ENCODE assay signal across 8 cellular contexts in genomic region chr2:120109186-120110061, GRCh38.
DNase-seq lines count a peak whose midpoint lies in the region; ATAC-seq and TF ChIP-seq lines count a peak whose summit lies in the region.

No MANE protein-coding gene starts in this region.

- H3K4me1 ChIP-seq in CD8-positive, alpha-beta T cell (ENCODE audit: insufficient read depth, low read length) = peaks cover 21% of the 10 kb centered on the region
- H3K4me1 ChIP-seq in adipocyte (ENCODE audit: control insufficient read depth, insufficient read depth, low read length) (peaks cover 23% of the 10 kb centered on the region), hepatocyte (ENCODE audit: insufficient read depth) (peaks cover 9% of the 10 kb centered on the region)

- H2AFZ ChIP-seq in hepatocyte = no peak overlapping the region

- peaks cover 30% of the 10 kb centered on the region for H3K4me1 Mint-ChIP-seq in CD8-positive, alpha-beta T cell (ENCODE audit: low read depth)

- no peak overlapping the region for H3K9ac ChIP-seq in adipocyte (ENCODE audit: low read length)

- WGBS in hepatocyte (ENCODE audit: low lambda C conversion rate, missing lambda C conversion rate) = 84% methylated on average over 3 of the region's 3 CpGs

- H3K27me3 Mint-ChIP-seq in CD8-positive, alpha-beta T cell (ENCODE audit: low read depth) = no peaks in the 10 kb centered on the region

- CTCF ChIA-PET in CD8-positive, alpha-beta T cell (lab: Charles Lee) = interaction anchor here (0.6 to 4.0 kb wide), 21 partner anchors 9 to 571 kb away, joined by 3 to 73 read pairs (median 4); no protein-coding TSS in a partner anchor

- H3K36me3 ChIP-seq in CD8-positive, alpha-beta T cell (ENCODE audit: insufficient read depth, low read length) = no peaks in the 10 kb centered on the region
- H3K36me3 ChIP-seq in adipocyte (ENCODE audit: control insufficient read depth, insufficient read depth, low read length, severe bottlenecking) (no peaks in the 10 kb centered on the region), hepatocyte (replicated peaks; ENCODE audit: insufficient read depth, low read depth) (no peaks in the 10 kb centered on the region)

- no peaks in the 10 kb centered on the region for H3K27me3 ChIP-seq in CD8-positive, alpha-beta T cell (ENCODE audit: insufficient read depth, low read length)
- H3K27me3 ChIP-seq in adipocyte (replicated peaks; ENCODE audit: control insufficient read depth, insufficient read depth, low read length) (no peaks in the 10 kb centered on the region), hepatocyte (no peaks in the 10 kb centered on the region)

- peak; percentile 66 for TF ChIP-seq CTCF in CD8-positive, alpha-beta T cell (IDR thresholded peaks at IDR 0.05)
- TF ChIP-seq CTCF in hepatocyte (IDR thresholded peaks at IDR 0.05; ENCODE audit: poor library complexity) = peak; percentile 44

- DNase-seq in CD8-positive, alpha-beta T cell = no peak
- DNase-seq in NCI-H2171 treated with DMSO at 0.1 percent for 48 hours (lab: John Stamatoyannopoulos, UW) (peak; percentile 26), adipocyte (ENCODE audit: low read depth) (peak; percentile 59), hepatocyte (ENCODE audit: low spot score) (peak; percentile 6), NCI-H1436 treated with DMSO at 0.1 percent for 48 hours (lab: John Stamatoyannopoulos, UW) (no peak)
- DNase-seq in activated CD4-positive, alpha-beta T cell treated with anti-CD3 and anti-CD28 coated beads for 48 hours = no peak

- H3K4me3 Mint-ChIP-seq in CD8-positive, alpha-beta T cell = peak overlapping the region; percentile 72

- H3K79me2 ChIP-seq in hepatocyte = no peaks in the 10 kb centered on the region

- no peaks in the 10 kb centered on the region for H3K9me2 ChIP-seq in hepatocyte (replicated peaks; ENCODE audit: insufficient read depth)

- no peaks in the 10 kb centered on the region for H3K9me3 Mint-ChIP-seq in CD8-positive, alpha-beta T cell

- peak overlapping the region; percentile 81 for H3K27ac Mint-ChIP-seq in CD8-positive, alpha-beta T cell

- H3K27ac ChIP-seq in CD8-positive, alpha-beta T cell (ENCODE audit: low read depth, low read length) = peak overlapping the region; percentile 1
- no peak overlapping the region for H3K27ac ChIP-seq in hepatocyte

- H3K4me3 ChIP-seq in CD8-positive, alpha-beta T cell (ENCODE audit: low read depth, low read length) = peak overlapping the region; percentile 12
- H3K4me3 ChIP-seq in adipocyte (ENCODE audit: low read length) (no peak overlapping the region), hepatocyte (no peak overlapping the region)

- no peak overlapping the region for H3K4me2 ChIP-seq in hepatocyte

- no peaks in the 10 kb centered on the region for H4K20me1 ChIP-seq in hepatocyte (ENCODE audit: insufficient read depth, poor library complexity, severe bottlenecking)

- peak; percentile 73 for ATAC-seq in CD8-positive, alpha-beta T cell
- ATAC-seq in GM19351 (IDR thresholded peaks at IDR 0.05; ENCODE audit: unreplicated experiment) (peak; percentile 36), HG02571 (IDR thresholded peaks at IDR 0.05; ENCODE audit: unreplicated experiment) (no peak)

- intact Hi-C loops in CD8-positive, alpha-beta T cell (cut with DNase I, micrococcal nuclease) = loop anchor here (1.0 to 10.0 kb wide), 7 partner anchors 65 to 571 kb away; partner anchors contain the start of gene PTPN4 (in 1 of the 2)

- no peaks in the 10 kb centered on the region for H3K9me3 ChIP-seq in CD8-positive, alpha-beta T cell (ENCODE audit: low read length)
- H3K9me3 ChIP-seq in adipocyte (ENCODE audit: control insufficient read depth, low read length) = no peaks in the 10 kb centered on the region
- no peaks in the 10 kb centered on the region for H3K9me3 ChIP-seq in hepatocyte (ENCODE audit: low read depth)

- POLR2A ChIA-PET in CD8-positive, alpha-beta T cell (lab: Charles Lee) = interaction anchor here (0.8 to 2.2 kb wide), 5 partner anchors 11 to 122 kb away, joined by 3 to 16 read pairs (median 5); partner anchors contain the start of gene EPB41L5

- H3K36me3 Mint-ChIP-seq in CD8-positive, alpha-beta T cell = peaks cover under 1% of the 10 kb centered on the region

Comparison
In these comparisons a context has a peak if more than half of its experiments do, and no peak if none do; other contexts are left out.
1. DNase-seq: peak in NCI-H2171 treated with DMSO at 0.1 percent for 48 hours (single experiment), adipocyte (single experiment) and hepatocyte (single experiment); none in CD8-positive, alpha-beta T cell (0 of 7), NCI-H1436 treated with DMSO at 0.1 percent for 48 hours (single experiment) and activated CD4-positive, alpha-beta T cell treated with anti-CD3 and anti-CD28 coated beads for 48 hours (single experiment).